15 cellular contexts compared by ENCODE assay signal in the genomic region with DNA sequence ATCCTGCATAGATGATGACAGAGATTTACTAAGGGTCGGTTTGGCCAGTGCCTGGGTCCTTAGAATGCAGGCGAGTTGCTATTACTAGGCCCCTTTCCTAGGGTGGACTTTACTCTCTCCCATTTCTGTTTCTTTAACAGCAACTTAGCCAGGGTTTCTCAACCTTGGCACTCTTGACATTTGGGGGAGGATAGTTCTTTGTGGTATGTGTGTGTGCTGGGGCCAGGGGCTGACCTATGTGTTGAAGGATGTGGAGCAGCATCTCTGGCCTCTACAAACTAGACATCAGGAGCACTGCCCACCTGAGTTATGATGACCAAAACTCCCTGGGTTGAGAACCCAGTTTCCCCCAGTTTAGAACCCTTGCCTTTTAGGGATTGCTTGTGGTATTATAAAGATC.
"Had no signal": no experiment of that assay in that cellular context is flagged by ENCODE, and none has a peak within 500 bp of the region (broad histone marks: within the 10 kb centered on the region; RNA-seq: fewer than 3 reads in every experiment).

No MANE protein-coding gene starts in this region.

- H3K4me3 Mint-ChIP-seq: dendritic cell treated with granulocyte-macrophage colony-stimulating factor and Interleukin-4, amounts not matched to agents 40 ng/mL and 50 ng/mL, for 4 days; nephron progenitor cell; stimulated activated naive CD8-positive, alpha-beta T cell treated with anti-CD3 and anti-CD28 coated beads, Interleukin-15, amount 100 ng/mL, for 72 hours had no signal

- H3K4me3 ChIP-seq: psoas muscle, thoracic aorta had no signal

- H3K27ac ChIP-seq: psoas muscle, thoracic aorta had no signal

- H3K27ac Mint-ChIP-seq: dendritic cell treated with granulocyte-macrophage colony-stimulating factor and Interleukin-4, amounts not matched to agents 40 ng/mL and 50 ng/mL, for 4 days; nephron progenitor cell; stimulated activated naive CD8-positive, alpha-beta T cell treated with anti-CD3 and anti-CD28 coated beads, Interleukin-15, amount 100 ng/mL, for 72 hours had no signal

- DNase-seq: activated naive CD4-positive, alpha-beta T cell treated with Interleukin-2 at 50 U/mL for 16 hours; activated T-cell treated with anti-CD3 and anti-CD28 coated beads for 4 hours; effector memory CD4-positive, alpha-beta T cell; foreskin melanocyte; mesenchymal stem cell; nephron progenitor cell; psoas muscle; stimulated activated CD4-positive, alpha-beta T cell treated with anti-CD3 and anti-CD28 coated beads, Interleukin-1b, Interleukin-23, amount 100 ng/mL, for 48 hours; stimulated activated naive CD8-positive, alpha-beta T cell treated with anti-CD3 and anti-CD28 coated beads, Interleukin-15, amount 100 ng/mL, for 72 hours; T-helper 1 cell; T1000 had no signal

- H3K9me3 ChIP-seq: psoas muscle, thoracic aorta had no signal

- ATAC-seq: activated CD4-positive, CD25-positive, alpha-beta regulatory T cell treated with anti-CD3 and anti-CD28 coated beads, Interleukin-2, amount 50 U/mL, for 24 hours; left colon; psoas muscle; stimulated activated naive CD8-positive, alpha-beta T cell treated with anti-CD3 and anti-CD28 coated beads, Interleukin-15, amount 100 ng/mL, for 72 hours had no signal

- H3K27me3 Mint-ChIP-seq: dendritic cell treated with granulocyte-macrophage colony-stimulating factor and Interleukin-4, amounts not matched to agents 40 ng/mL and 50 ng/mL, for 4 days had no signal

- H3K9me3 Mint-ChIP-seq: dendritic cell treated with granulocyte-macrophage colony-stimulating factor and Interleukin-4, amounts not matched to agents 40 ng/mL and 50 ng/mL, for 4 days; nephron progenitor cell had no signal

- H3K36me3 ChIP-seq: thoracic aorta had no signal

- H3K4me1 Mint-ChIP-seq: nephron progenitor cell had no signal

- H3K4me1 ChIP-seq: psoas muscle had no signal
